ENCODE assay signal across 6 cellular contexts in genomic region chr7:77513002-77513670, GRCh38. TPM values are rescaled to one million over a fixed set of nuclear protein-coding genes. Genes with fewer than 3 reads are reported as not detected.
DNase-seq lines count a peak whose midpoint lies in the region; ATAC-seq, FAIRE-seq and TF ChIP-seq lines count a peak whose summit lies in the region.
"Not testable (repeated sequence)": the region's sequence is repeated elsewhere in the genome, so short reads cannot be mapped to it uniquely, and the experiment has no call there.

No MANE protein-coding gene starts in this region.

- not testable (repeated sequence) for H3K27ac ChIP-seq in H1 (ENCODE audit: low read depth, low read length); endothelial cell of umbilical vein (ENCODE audit: insufficient read depth, low read depth, low read length); keratinocyte (ENCODE audit: control insufficient read depth, insufficient read depth, low read length); osteoblast (ENCODE audit: low read depth, low read length)

- not testable (repeated sequence) for H3K23me2 ChIP-seq in H1 (ENCODE audit: low read depth, low read length)

- FAIRE-seq in H54 (lab: Jason Lieb, UNC) (peak; percentile 94), H1 (lab: Jason Lieb, UNC) (peak; percentile 84), endothelial cell of umbilical vein (lab: Jason Lieb, UNC) (peak; percentile 49), keratinocyte (lab: Jason Lieb, UNC) (peak; percentile 23)

- H3K79me1 ChIP-seq in H1 (ENCODE audit: low read depth, low read length): not testable (repeated sequence)

- H2BK15ac ChIP-seq in H1 (ENCODE audit: low read length): not testable (repeated sequence)

- H3K36me3 Mint-ChIP-seq in WTC11: not testable (repeated sequence)

- not testable (repeated sequence) for TF ChIP-seq CTCF in WTC11 (IDR thresholded peaks at IDR 0.05); H1 (IDR thresholded peaks at IDR 0.05; ENCODE audit: control extremely low read depth in 1 of 3, insufficient read depth in 1 of 3, low read depth in 1 of 3, low read length in 3 of 3); endothelial cell of umbilical vein (IDR thresholded peaks at IDR 0.05; ENCODE audit: extremely low read depth in 1 of 2, insufficient read depth in 1 of 2, low read depth in 1 of 2, low read length in 2 of 2); keratinocyte (optimal IDR thresholded peaks at IDR 0.05 in 1 of 3, IDR thresholded peaks at IDR 0.05 in 1 of 3, conservative IDR thresholded peaks at IDR 0.05 in 1 of 3; ENCODE audit: extremely low read depth in 1 of 3, insufficient read depth in 2 of 3, low read length in 3 of 3); osteoblast (IDR thresholded peaks at IDR 0.05; ENCODE audit: extremely low read depth, low read depth, low read length)

- H2AFZ ChIP-seq in H1 (ENCODE audit: low read length): peak overlapping the region; percentile 49; the same call in 1 of the 2 replicates
- H2AFZ ChIP-seq in endothelial cell of umbilical vein (ENCODE audit: low read depth, low read length); keratinocyte (ENCODE audit: control insufficient read depth, low read length); osteoblast (ENCODE audit: low read length): not testable (repeated sequence)

- not testable (repeated sequence) for H3K4me2 ChIP-seq in H1 (ENCODE audit: insufficient read depth in 1 of 2, low read depth in 2 of 2, low read length in 2 of 2); endothelial cell of umbilical vein (ENCODE audit: insufficient read depth, low read length); keratinocyte (ENCODE audit: control insufficient read depth, extremely low read depth, insufficient read depth, low read depth, low read length); osteoblast (ENCODE audit: insufficient read depth, low read length)

- H3K14ac ChIP-seq in H1 (ENCODE audit: insufficient read length): not testable (repeated sequence)

- H3K79me2 ChIP-seq in H1 (ENCODE audit: control insufficient read depth in 1 of 2, insufficient read depth in 2 of 2, low read length in 2 of 2); endothelial cell of umbilical vein (ENCODE audit: control insufficient read depth, insufficient read depth, low read length); keratinocyte (ENCODE audit: control insufficient read depth, insufficient read depth, low read length); osteoblast (ENCODE audit: insufficient read depth, low read length): not testable (repeated sequence)

- not testable (repeated sequence) for H4K91ac ChIP-seq in H1 (replicated peaks; ENCODE audit: insufficient read length, low read length)

- H3K56ac ChIP-seq in H1 (replicated peaks; ENCODE audit: insufficient read length, low read depth, low read length): not testable (repeated sequence)

- not testable (repeated sequence) for BruUV-seq in endothelial cell of umbilical vein (replicated peaks; lab: Mats Ljungman, UMichigan)

- not testable (repeated sequence) for H3K27ac Mint-ChIP-seq in WTC11

- H3K4me3 ChIP-seq in H1 (ENCODE audit: extremely low read depth in 1 of 4, insufficient read depth in 2 of 4, low read depth in 3 of 4, low read length in 4 of 4); endothelial cell of umbilical vein (replicated peaks in 1 of 3; ENCODE audit: insufficient read depth in 1 of 3, low read depth in 1 of 3, low read length in 3 of 3); keratinocyte (ENCODE audit: control insufficient read depth in 2 of 3, extremely low read depth in 1 of 3, insufficient read depth in 2 of 3, low read depth in 1 of 3, low read length in 3 of 3); osteoblast (ENCODE audit: insufficient read depth, low read length): not testable (repeated sequence)

- H3K9ac ChIP-seq in H1 (replicated peaks in 1 of 4; ENCODE audit: extremely low read depth in 1 of 4, low read depth in 3 of 4, low read length in 3 of 4); endothelial cell of umbilical vein (replicated peaks; ENCODE audit: extremely low read depth, insufficient read depth, low read length); keratinocyte (ENCODE audit: control insufficient read depth, extremely low read depth, insufficient read depth, low read length): not testable (repeated sequence)

- H3K18ac ChIP-seq in H1 (ENCODE audit: extremely low read depth, low read length): not testable (repeated sequence)

- DNase-seq in H54 (ENCODE audit: insufficient read length, low spot score); WTC11 (ENCODE audit: low spot score); H1 (ENCODE audit: low read depth in 1 of 2, low spot score in 2 of 2); endothelial cell of umbilical vein (ENCODE audit: low read depth, low spot score); keratinocyte (ENCODE audit: low read depth, low spot score): not testable (repeated sequence)
- peak; percentile 35 for DNase-seq in osteoblast (ENCODE audit: insufficient read length, low spot score, missing footprints)

- not testable (repeated sequence) for H4K8ac ChIP-seq in H1 (ENCODE audit: extremely low read depth, insufficient read depth, low read length)

- intact Hi-C loops in endothelial cell of umbilical vein (cut with micrococcal nuclease): not testable (repeated sequence)

- H3K4ac ChIP-seq in H1 (replicated peaks; ENCODE audit: insufficient read length, low read depth, low read length): not testable (repeated sequence)

- not testable (repeated sequence) for H3K4me1 ChIP-seq in H1 (replicated peaks in 1 of 4; ENCODE audit: control insufficient read depth in 3 of 4, insufficient read depth in 4 of 4, low read length in 3 of 4); endothelial cell of umbilical vein (ENCODE audit: control insufficient read depth, extremely low read depth, insufficient read depth, low read length); keratinocyte (ENCODE audit: control insufficient read depth, extremely low read depth, insufficient read depth, low read length); osteoblast (ENCODE audit: insufficient read depth, low read length)

- not testable (repeated sequence) for H3K9me1 ChIP-seq in endothelial cell of umbilical vein (replicated peaks; ENCODE audit: control insufficient read depth, extremely low read depth, insufficient read depth, low read length); keratinocyte (ENCODE audit: control insufficient read depth, extremely low read depth, insufficient read depth, low read length)

- H3K4me3 Mint-ChIP-seq in WTC11: not testable (repeated sequence)

- POLR2A ChIA-PET in WTC11 (lab: Charles Lee); endothelial cell of umbilical vein (lab: Charles Lee): not testable (repeated sequence)
- POLR2A ChIA-PET in H1 (lab: Charles Lee; ENCODE audit: partially characterized antibody): interaction anchor here (1.2 kb wide), 1 partner anchor 123 kb away, joined by 3 read pairs; no protein-coding TSS in a partner anchor

- 79% methylated on average over 3 of the region's 5 CpGs; no CpG with 5 or more reads in 1 of the 2 experiments for WGBS in H1 (ENCODE audit: extremely low coverage in 1 of 2, insufficient coverage in 1 of 2, insufficient read length in 1 of 2, insufficient replicate concordance in 2 of 2, low coverage in 1 of 2, low lambda C conversion rate in 2 of 2, missing lambda C conversion rate in 1 of 2), 2 experiments

- H2AK5ac ChIP-seq in H1 (ENCODE audit: low read depth, low read length): not testable (repeated sequence)

- H3K9me3 ChIP-seq in H1 (ENCODE audit: insufficient read depth in 2 of 2, low read depth in 1 of 2, low read length in 1 of 2); endothelial cell of umbilical vein (replicated peaks; ENCODE audit: control insufficient read depth, insufficient read depth, low read length); keratinocyte (ENCODE audit: control insufficient read depth, low read depth, low read length); osteoblast (ENCODE audit: low read depth, low read length): not testable (repeated sequence)

- H3K9me3 Mint-ChIP-seq in WTC11: peaks cover 18% of the 10 kb centered on the region

- H2BK5ac ChIP-seq in H1 (ENCODE audit: low read depth, low read length): not testable (repeated sequence)

- not testable (repeated sequence) for TF ChIP-seq POLR2A in H54 (IDR thresholded peaks at IDR 0.05; ENCODE audit: low read depth, low read length); H1 (IDR thresholded peaks at IDR 0.05; ENCODE audit: control extremely low read depth in 1 of 2, low read depth in 2 of 2, low read length in 2 of 2); endothelial cell of umbilical vein (IDR thresholded peaks at IDR 0.05; ENCODE audit: low read depth, low read length)

- not testable (repeated sequence) for H3K27me3 ChIP-seq in H1 (replicated peaks in 1 of 4; ENCODE audit: control insufficient read depth in 3 of 4, extremely low read depth in 1 of 4, insufficient read depth in 3 of 4, low read length in 3 of 4); endothelial cell of umbilical vein (ENCODE audit: control insufficient read depth in 2 of 2, insufficient read depth in 2 of 2, low read length in 2 of 2); keratinocyte (ENCODE audit: control insufficient read depth, extremely low read depth, insufficient read depth, low read length); osteoblast (ENCODE audit: insufficient read depth, low read length)

- not testable (repeated sequence) for H2BK12ac ChIP-seq in H1 (ENCODE audit: low read depth, low read length)

- dilution Hi-C loops in endothelial cell of umbilical vein (cut with MboI; ENCODE audit: extremely low pct_ligation_motif_present, low sequenced_read_pairs); keratinocyte (cut with MboI; ENCODE audit: extremely low pct_ligation_motif_present, low sequenced_read_pairs): not testable (repeated sequence)

- ATAC-seq in WTC11: peak; percentile 84

- H4K20me1 ChIP-seq in H1 (replicated peaks in 1 of 2; ENCODE audit: control insufficient read depth in 1 of 2, insufficient read depth in 2 of 2, low read length in 2 of 2); endothelial cell of umbilical vein (replicated peaks; ENCODE audit: control insufficient read depth, extremely low read depth, insufficient read depth, low read length); keratinocyte (ENCODE audit: control insufficient read depth, extremely low read depth, insufficient read depth, low read length); osteoblast (ENCODE audit: insufficient read depth, low read length): not testable (repeated sequence)

- CTCF ChIA-PET in WTC11 (lab: Charles Lee): interaction anchor here (1.0 to 2.1 kb wide), 3 partner anchors 12 to 181 kb away, joined by 3 to 5 read pairs (median 3); no protein-coding TSS in a partner anchor
- CTCF ChIA-PET in H1 (lab: Charles Lee; ENCODE audit: partially characterized antibody): interaction anchor here (0.7 to 1.7 kb wide), 9 partner anchors 10 to 113 kb away, joined by 3 to 6 read pairs (median 3); no protein-coding TSS in a partner anchor
- CTCF ChIA-PET in endothelial cell of umbilical vein (lab: Charles Lee): interaction anchor here (1.0 to 1.5 kb wide), 3 partner anchors 10 to 111 kb away, joined by 3 read pairs; no protein-coding TSS in a partner anchor

- H2BK20ac ChIP-seq in H1 (ENCODE audit: low read length): not testable (repeated sequence)

- not testable (repeated sequence) for H3K4me1 Mint-ChIP-seq in WTC11

- H3K23ac ChIP-seq in H1 (ENCODE audit: insufficient read length): not testable (repeated sequence)

- not testable (repeated sequence) for H4K5ac ChIP-seq in H1 (ENCODE audit: insufficient read length, low read depth, low read length)

- not testable (repeated sequence) for H2BK120ac ChIP-seq in H1 (replicated peaks; ENCODE audit: low read depth, low read length)

- not testable (repeated sequence) for H3K27me3 Mint-ChIP-seq in WTC11 (ENCODE audit: low read depth)

- not testable (repeated sequence) for H3K36me3 ChIP-seq in H1 (ENCODE audit: control insufficient read depth in 2 of 4, insufficient read depth in 4 of 4, low read length in 3 of 4); endothelial cell of umbilical vein (ENCODE audit: control insufficient read depth in 2 of 2, extremely low read depth in 1 of 2, insufficient read depth in 2 of 2, low read length in 2 of 2); keratinocyte (ENCODE audit: control insufficient read depth in 2 of 2, extremely low read depth in 1 of 2, insufficient read depth in 2 of 2, low read length in 2 of 2); osteoblast (ENCODE audit: insufficient read depth, low read length)

- not testable (repeated sequence) for TF ChIP-seq EP300 in H1 (IDR thresholded peaks at IDR 0.05; ENCODE audit: borderline replicate concordance in 1 of 2, low read depth in 2 of 2, low read length in 2 of 2)

- TF ChIP-seq RAD21 in H1 (IDR thresholded peaks at IDR 0.05 in 1 of 2, conservative IDR thresholded peaks at IDR 0.05 in 1 of 2; ENCODE audit: low read depth in 2 of 2, low read length in 2 of 2): not testable (repeated sequence)

RNA-seq across cellular contexts. Expression of gene PTPN12, which starts 24.0 kb away (rescaled TPM):
- 92.1 to 102 TPM (median 95.8 TPM) in 3 replicates for total RNA-seq in WTC11 (2021)
- 111 and 132 TPM in 2 replicates for total RNA-seq in H1 (2021; fragmentation: NEBNext Ultra II Directional; extraction: Animal tissue kit (Norgen Biotek cat#: 25700))
- 23.6 and 39.7 TPM in 2 replicates for polyA plus RNA-seq in H1 (2011; rRNA removed)
- polyA plus RNA-seq in H1 (2011; cell fraction: cytosol; rRNA removed): 44.2 TPM
- polyA plus RNA-seq in H1 (2011; cell fraction: nucleus; rRNA removed): 56.9 TPM
- polyA plus RNA-seq in H1 (2012, experiment 1 of 2): 49.6 to 93.0 TPM (median 65.3 TPM) in 4 replicates
- 6.2 TPM for polyA plus RNA-seq in H1 (2012, experiment 2 of 2)
- polyA plus RNA-seq in H1 (2013, experiment 1 of 2): 108 TPM
- 107 TPM for polyA plus RNA-seq in H1 (2013, experiment 2 of 2)
- 81.9 and 133 TPM in 2 replicates for polyA minus RNA-seq in H1 (2011; rRNA and poly(A)+ RNA removed)
- polyA minus RNA-seq in H1 (2011; cell fraction: cytosol; rRNA and poly(A)+ RNA removed): 36.1 TPM
- 126 TPM for polyA minus RNA-seq in H1 (2011; cell fraction: nucleus; rRNA and poly(A)+ RNA removed)
- total RNA-seq in endothelial cell of umbilical vein: 132 and 137 TPM in 2 replicates
- polyA plus RNA-seq in endothelial cell of umbilical vein: 28.7 and 30.6 TPM in 2 replicates
- polyA plus RNA-seq in endothelial cell of umbilical vein (2011; cell fraction: cytosol; rRNA removed): 51.7 and 55.0 TPM in 2 replicates
- polyA plus RNA-seq in endothelial cell of umbilical vein (2011; cell fraction: nucleus; rRNA removed): 69.0 and 76.5 TPM in 2 replicates
- 58.6 and 83.5 TPM in 2 replicates for polyA plus RNA-seq in endothelial cell of umbilical vein (2012)
- 84.4 and 88.2 TPM in 2 replicates for polyA minus RNA-seq in endothelial cell of umbilical vein
- polyA minus RNA-seq in endothelial cell of umbilical vein (2011; cell fraction: cytosol; rRNA and poly(A)+ RNA removed): 17.4 TPM
- 143 and 200 TPM in 2 replicates for polyA minus RNA-seq in endothelial cell of umbilical vein (2011; cell fraction: nucleus; rRNA and poly(A)+ RNA removed)
- polyA plus RNA-seq in keratinocyte: 46.9 to 61.1 TPM (median 53.1 TPM) in 3 replicates
- 136 TPM for polyA plus RNA-seq in keratinocyte (2011; ENCODE audit: low read depth)
- polyA plus RNA-seq in keratinocyte (2011; cell fraction: cytosol; rRNA removed): 36.6 and 72.4 TPM in 2 replicates
- 80.9 and 83.7 TPM in 2 replicates for polyA plus RNA-seq in keratinocyte (2011; cell fraction: nucleus; rRNA removed)
- polyA plus RNA-seq in keratinocyte (2012; ENCODE audit: low replicate concordance): 52.7 and 58.2 TPM in 2 replicates
- polyA minus RNA-seq in keratinocyte: 33.2 to 101 TPM (median 77.0 TPM) in 3 replicates
- 23.8 TPM for polyA minus RNA-seq in keratinocyte (2011; cell fraction: cytosol; rRNA and poly(A)+ RNA removed)
- 47.2 and 112 TPM in 2 replicates for polyA minus RNA-seq in keratinocyte (2011; cell fraction: nucleus; rRNA and poly(A)+ RNA removed)
- total RNA-seq in osteoblast: 78.1 and 80.7 TPM in 2 replicates
